1 cellular context compared by ENCODE assay signal in the genomic region with DNA sequence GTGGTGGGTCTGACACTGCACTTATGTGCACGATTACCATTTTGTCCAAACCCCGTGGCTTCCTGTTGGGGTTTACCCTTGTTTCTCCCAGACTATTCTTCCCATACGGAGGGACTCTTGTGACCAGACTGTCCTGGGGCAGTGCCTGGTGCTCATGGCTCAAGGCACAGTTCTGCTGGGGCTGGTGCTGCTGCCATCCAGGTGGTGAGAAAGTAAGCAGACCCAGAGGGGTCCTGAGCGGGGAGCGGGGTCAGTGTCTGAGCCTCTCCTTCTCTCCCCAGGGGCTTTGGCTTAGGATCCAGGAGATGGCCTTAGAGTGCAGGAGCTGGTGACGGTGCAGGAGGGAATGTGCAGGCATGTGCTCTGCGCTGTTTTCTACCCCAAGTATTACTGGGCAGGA.
TF ChIP-seq lines count a peak whose summit lies in the region.

No MANE protein-coding gene starts in this region.

TF ChIP-seq in GM23338, 12 proteins besides CTCF, POLR2A, EP300 and RAD21:
- TF ChIP-seq, protein P1, sequence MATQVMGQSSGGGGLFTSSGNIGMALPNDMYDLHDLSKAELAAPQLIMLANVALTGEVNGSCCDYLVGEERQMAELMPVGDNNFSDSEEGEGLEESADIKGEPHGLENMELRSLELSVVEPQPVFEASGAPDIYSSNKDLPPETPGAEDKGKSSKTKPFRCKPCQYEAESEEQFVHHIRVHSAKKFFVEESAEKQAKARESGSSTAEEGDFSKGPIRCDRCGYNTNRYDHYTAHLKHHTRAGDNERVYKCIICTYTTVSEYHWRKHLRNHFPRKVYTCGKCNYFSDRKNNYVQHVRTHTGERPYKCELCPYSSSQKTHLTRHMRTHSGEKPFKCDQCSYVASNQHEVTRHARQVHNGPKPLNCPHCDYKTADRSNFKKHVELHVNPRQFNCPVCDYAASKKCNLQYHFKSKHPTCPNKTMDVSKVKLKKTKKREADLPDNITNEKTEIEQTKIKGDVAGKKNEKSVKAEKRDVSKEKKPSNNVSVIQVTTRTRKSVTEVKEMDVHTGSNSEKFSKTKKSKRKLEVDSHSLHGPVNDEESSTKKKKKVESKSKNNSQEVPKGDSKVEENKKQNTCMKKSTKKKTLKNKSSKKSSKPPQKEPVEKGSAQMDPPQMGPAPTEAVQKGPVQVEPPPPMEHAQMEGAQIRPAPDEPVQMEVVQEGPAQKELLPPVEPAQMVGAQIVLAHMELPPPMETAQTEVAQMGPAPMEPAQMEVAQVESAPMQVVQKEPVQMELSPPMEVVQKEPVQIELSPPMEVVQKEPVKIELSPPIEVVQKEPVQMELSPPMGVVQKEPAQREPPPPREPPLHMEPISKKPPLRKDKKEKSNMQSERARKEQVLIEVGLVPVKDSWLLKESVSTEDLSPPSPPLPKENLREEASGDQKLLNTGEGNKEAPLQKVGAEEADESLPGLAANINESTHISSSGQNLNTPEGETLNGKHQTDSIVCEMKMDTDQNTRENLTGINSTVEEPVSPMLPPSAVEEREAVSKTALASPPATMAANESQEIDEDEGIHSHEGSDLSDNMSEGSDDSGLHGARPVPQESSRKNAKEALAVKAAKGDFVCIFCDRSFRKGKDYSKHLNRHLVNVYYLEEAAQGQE (IDR thresholded peaks at IDR 0.05; ENCODE audit: unreplicated experiment): no peak
- TF ChIP-seq, protein P2, sequence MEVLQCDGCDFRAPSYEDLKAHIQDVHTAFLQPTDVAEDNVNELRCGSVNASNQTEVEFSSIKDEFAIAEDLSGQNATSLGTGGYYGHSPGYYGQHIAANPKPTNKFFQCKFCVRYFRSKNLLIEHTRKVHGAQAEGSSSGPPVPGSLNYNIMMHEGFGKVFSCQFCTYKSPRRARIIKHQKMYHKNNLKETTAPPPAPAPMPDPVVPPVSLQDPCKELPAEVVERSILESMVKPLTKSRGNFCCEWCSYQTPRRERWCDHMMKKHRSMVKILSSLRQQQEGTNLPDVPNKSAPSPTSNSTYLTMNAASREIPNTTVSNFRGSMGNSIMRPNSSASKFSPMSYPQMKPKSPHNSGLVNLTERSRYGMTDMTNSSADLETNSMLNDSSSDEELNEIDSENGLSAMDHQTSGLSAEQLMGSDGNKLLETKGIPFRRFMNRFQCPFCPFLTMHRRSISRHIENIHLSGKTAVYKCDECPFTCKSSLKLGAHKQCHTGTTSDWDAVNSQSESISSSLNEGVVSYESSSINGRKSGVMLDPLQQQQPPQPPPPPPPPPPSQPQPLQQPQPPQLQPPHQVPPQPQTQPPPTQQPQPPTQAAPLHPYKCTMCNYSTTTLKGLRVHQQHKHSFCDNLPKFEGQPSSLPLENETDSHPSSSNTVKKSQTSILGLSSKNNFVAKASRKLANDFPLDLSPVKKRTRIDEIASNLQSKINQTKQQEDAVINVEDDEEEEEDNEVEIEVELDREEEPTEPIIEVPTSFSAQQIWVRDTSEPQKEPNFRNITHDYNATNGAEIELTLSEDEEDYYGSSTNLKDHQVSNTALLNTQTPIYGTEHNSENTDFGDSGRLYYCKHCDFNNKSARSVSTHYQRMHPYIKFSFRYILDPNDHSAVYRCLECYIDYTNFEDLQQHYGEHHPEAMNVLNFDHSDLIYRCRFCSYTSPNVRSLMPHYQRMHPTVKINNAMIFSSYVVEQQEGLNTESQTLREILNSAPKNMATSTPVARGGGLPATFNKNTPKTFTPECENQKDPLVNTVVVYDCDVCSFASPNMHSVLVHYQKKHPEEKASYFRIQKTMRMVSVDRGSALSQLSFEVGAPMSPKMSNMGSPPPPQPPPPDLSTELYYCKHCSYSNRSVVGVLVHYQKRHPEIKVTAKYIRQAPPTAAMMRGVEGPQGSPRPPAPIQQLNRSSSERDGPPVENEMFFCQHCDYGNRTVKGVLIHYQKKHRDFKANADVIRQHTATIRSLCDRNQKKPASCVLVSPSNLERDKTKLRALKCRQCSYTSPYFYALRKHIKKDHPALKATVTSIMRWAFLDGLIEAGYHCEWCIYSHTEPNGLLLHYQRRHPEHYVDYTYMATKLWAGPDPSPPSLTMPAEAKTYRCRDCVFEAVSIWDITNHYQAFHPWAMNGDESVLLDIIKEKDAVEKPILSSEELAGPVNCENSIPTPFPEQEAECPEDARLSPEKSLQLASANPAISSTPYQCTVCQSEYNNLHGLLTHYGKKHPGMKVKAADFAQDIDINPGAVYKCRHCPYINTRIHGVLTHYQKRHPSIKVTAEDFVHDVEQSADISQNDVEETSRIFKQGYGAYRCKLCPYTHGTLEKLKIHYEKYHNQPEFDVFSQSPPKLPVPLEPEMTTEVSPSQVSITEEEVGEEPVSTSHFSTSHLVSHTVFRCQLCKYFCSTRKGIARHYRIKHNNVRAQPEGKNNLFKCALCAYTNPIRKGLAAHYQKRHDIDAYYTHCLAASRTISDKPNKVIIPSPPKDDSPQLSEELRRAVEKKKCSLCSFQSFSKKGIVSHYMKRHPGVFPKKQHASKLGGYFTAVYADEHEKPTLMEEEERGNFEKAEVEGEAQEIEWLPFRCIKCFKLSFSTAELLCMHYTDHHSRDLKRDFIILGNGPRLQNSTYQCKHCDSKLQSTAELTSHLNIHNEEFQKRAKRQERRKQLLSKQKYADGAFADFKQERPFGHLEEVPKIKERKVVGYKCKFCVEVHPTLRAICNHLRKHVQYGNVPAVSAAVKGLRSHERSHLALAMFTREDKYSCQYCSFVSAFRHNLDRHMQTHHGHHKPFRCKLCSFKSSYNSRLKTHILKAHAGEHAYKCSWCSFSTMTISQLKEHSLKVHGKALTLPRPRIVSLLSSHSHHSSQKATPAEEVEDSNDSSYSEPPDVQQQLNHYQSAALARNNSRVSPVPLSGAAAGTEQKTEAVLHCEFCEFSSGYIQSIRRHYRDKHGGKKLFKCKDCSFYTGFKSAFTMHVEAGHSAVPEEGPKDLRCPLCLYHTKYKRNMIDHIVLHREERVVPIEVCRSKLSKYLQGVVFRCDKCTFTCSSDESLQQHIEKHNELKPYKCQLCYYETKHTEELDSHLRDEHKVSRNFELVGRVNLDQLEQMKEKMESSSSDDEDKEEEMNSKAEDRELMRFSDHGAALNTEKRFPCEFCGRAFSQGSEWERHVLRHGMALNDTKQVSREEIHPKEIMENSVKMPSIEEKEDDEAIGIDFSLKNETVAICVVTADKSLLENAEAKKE (CRISPR knock-in tag; IDR thresholded peaks at IDR 0.05): no peak
- no peak for TF ChIP-seq POLR2AphosphoS5 (IDR thresholded peaks at IDR 0.05; ENCODE audit: low read depth)
- TF ChIP-seq, protein P3, sequence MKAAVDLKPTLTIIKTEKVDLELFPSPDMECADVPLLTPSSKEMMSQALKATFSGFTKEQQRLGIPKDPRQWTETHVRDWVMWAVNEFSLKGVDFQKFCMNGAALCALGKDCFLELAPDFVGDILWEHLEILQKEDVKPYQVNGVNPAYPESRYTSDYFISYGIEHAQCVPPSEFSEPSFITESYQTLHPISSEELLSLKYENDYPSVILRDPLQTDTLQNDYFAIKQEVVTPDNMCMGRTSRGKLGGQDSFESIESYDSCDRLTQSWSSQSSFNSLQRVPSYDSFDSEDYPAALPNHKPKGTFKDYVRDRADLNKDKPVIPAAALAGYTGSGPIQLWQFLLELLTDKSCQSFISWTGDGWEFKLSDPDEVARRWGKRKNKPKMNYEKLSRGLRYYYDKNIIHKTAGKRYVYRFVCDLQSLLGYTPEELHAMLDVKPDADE (IDR thresholded peaks at IDR 0.05): no peak
- TF ChIP-seq ZNF114 (CRISPR knock-in tag; IDR thresholded peaks at IDR 0.05): no peak
- TF ChIP-seq EZH2phosphoT487 (IDR thresholded peaks at IDR 0.05; ENCODE audit: unreplicated experiment): no peak
- no peak for TF ChIP-seq JUNB (IDR thresholded peaks at IDR 0.05; ENCODE audit: unreplicated experiment)
- TF ChIP-seq ZNF331 (CRISPR knock-in tag; IDR thresholded peaks at IDR 0.05; ENCODE audit: low read depth): no peak
- TF ChIP-seq CREB1 (CRISPR knock-in tag; IDR thresholded peaks at IDR 0.05; ENCODE audit: low read depth): no peak
- TF ChIP-seq STAT1 (IDR thresholded peaks at IDR 0.05; ENCODE audit: unreplicated experiment): no peak
- no peak for TF ChIP-seq EZH2 (IDR thresholded peaks at IDR 0.05; ENCODE audit: low read depth, unreplicated experiment)
- no peak for TF ChIP-seq NANOG (IDR thresholded peaks at IDR 0.05; ENCODE audit: borderline replicate concordance)
